8 cellular contexts compared by ENCODE assay signal in genomic region chr7:74874748-74875512, GRCh38. TPM values are rescaled to one million over a fixed set of nuclear protein-coding genes. Genes with fewer than 3 reads are reported as not detected.
A peak's percentile ranks its signal among the peaks of the same experiment; 100 is the strongest.
DNase-seq lines count a peak whose midpoint lies in the region; ATAC-seq and TF ChIP-seq lines count a peak whose summit lies in the region.
"Not testable (repeated sequence)": the region's sequence is repeated elsewhere in the genome, so short reads cannot be mapped to it uniquely, and the experiment has no call there.

No MANE protein-coding gene starts in this region.

- peak; percentile 56 for ATAC-seq in esophagus mucosa
- peak; percentile 94 for ATAC-seq in right cardiac atrium
- ATAC-seq in aorta (ENCODE audit: low FRiP score): peak; percentile 71

- H3K79me1 ChIP-seq in mesenchymal stem cell (replicated peaks; ENCODE audit: low read length, poor library complexity, severe bottlenecking): not testable (repeated sequence)

- POLR2A ChIA-PET in RWPE1 (lab: Yijun Ruan, JAX; ENCODE audit: low non-redundant PET): not testable (repeated sequence)

- not testable (repeated sequence) for TF ChIP-seq CTCF in GM06990 (IDR thresholded peaks at IDR 0.05; ENCODE audit: insufficient read depth, low read length, poor library complexity, severe bottlenecking); RWPE1 (conservative IDR thresholded peaks at IDR 0.05; ENCODE audit: low read depth)

- H4K8ac ChIP-seq in mesenchymal stem cell (ENCODE audit: low read length): peak overlapping the region; percentile 60

- DNase-seq in GM06990 (ENCODE audit: extremely low read depth, insufficient read length): peak; percentile 0
- DNase-seq in RWPE1 (ENCODE audit: low spot score); mesenchymal stem cell: not testable (repeated sequence)
- peak; percentile 44 for DNase-seq in astrocyte of the hippocampus (ENCODE audit: low read depth, low spot score)
- DNase-seq in right cardiac atrium: peak; percentile 70 to 87 (median 86)
- peak; percentile 27 for DNase-seq in putamen (ENCODE audit: low spot score)
- DNase-seq in aorta: peak; percentile 54 to 68

- H3K23ac ChIP-seq in mesenchymal stem cell (ENCODE audit: low read length in 2 of 2): not testable (repeated sequence)

- H3K36me3 ChIP-seq in GM06990 (ENCODE audit: control insufficient read depth, insufficient read depth, low read length); mesenchymal stem cell (ENCODE audit: control insufficient read depth in 1 of 2, insufficient read depth in 2 of 2, low read depth in 1 of 2, low read length in 2 of 2); aorta (ENCODE audit: control insufficient read depth in 1 of 2, insufficient read depth in 2 of 2, low read length in 1 of 2): not testable (repeated sequence)

- H4K91ac ChIP-seq in mesenchymal stem cell (ENCODE audit: low read length): not testable (repeated sequence)

- H3K4me2 ChIP-seq in mesenchymal stem cell (ENCODE audit: low read length, poor library complexity, severe bottlenecking): not testable (repeated sequence)

- intact Hi-C loops in right cardiac atrium (cut with DNase I); aorta (cut with DNase I): not testable (repeated sequence)

- not testable (repeated sequence) for H2AFZ ChIP-seq in mesenchymal stem cell (ENCODE audit: low read depth, low read length)

- not testable (repeated sequence) for H2BK120ac ChIP-seq in mesenchymal stem cell (ENCODE audit: low read depth, low read length)

- H3K14ac ChIP-seq in mesenchymal stem cell (ENCODE audit: low read length in 2 of 2): not testable (repeated sequence)

- not testable (repeated sequence) for H2BK5ac ChIP-seq in mesenchymal stem cell (ENCODE audit: low read depth, low read length, poor library complexity, severe bottlenecking)

- H3K18ac ChIP-seq in mesenchymal stem cell (ENCODE audit: low read depth in 1 of 2, low read length in 2 of 2): peak overlapping the region in 1 of 2 experiments; percentile 18

- not testable (repeated sequence) for H3K27me3 ChIP-seq in GM06990 (replicated peaks; ENCODE audit: control insufficient read depth, insufficient read depth, low read length); right cardiac atrium (ENCODE audit: control insufficient read depth, insufficient read depth); mesenchymal stem cell (ENCODE audit: control insufficient read depth in 1 of 2, insufficient read depth in 1 of 2, low read length in 2 of 2); aorta (ENCODE audit: control insufficient read depth in 1 of 2, insufficient read depth in 2 of 2, low read length in 1 of 2)

- not testable (repeated sequence) for H3K4ac ChIP-seq in mesenchymal stem cell (ENCODE audit: low read depth in 1 of 2, low read length in 2 of 2)

- H3K4me3 ChIP-seq in GM06990 (replicated peaks; ENCODE audit: low read depth, low read length); right cardiac atrium (ENCODE audit: low read length); mesenchymal stem cell (ENCODE audit: insufficient read depth in 1 of 2, low read depth in 1 of 2, low read length in 2 of 2); aorta (ENCODE audit: low read length in 2 of 2): not testable (repeated sequence)

- H2AK5ac ChIP-seq in mesenchymal stem cell (ENCODE audit: low read length, severe bottlenecking): not testable (repeated sequence)

- not testable (repeated sequence) for H2BK12ac ChIP-seq in mesenchymal stem cell (ENCODE audit: low read length in 2 of 2)

- H3K9me3 ChIP-seq in right cardiac atrium (ENCODE audit: control insufficient read depth, low read length); mesenchymal stem cell (ENCODE audit: control insufficient read depth, low read length); aorta (ENCODE audit: control insufficient read depth, low read length): not testable (repeated sequence)

- 29% methylated on average over 18 of the region's 20 CpGs for WGBS in right cardiac atrium
- WGBS in mesenchymal stem cell: 51% methylated on average over 4 of the region's 20 CpGs
- 12 to 15% methylated on average over 13 to 18 of the region's 20 CpGs for WGBS in aorta, 2 donors

- CTCF ChIA-PET in RWPE1 (lab: Yijun Ruan, JAX): not testable (repeated sequence)

- not testable (repeated sequence) for H2BK15ac ChIP-seq in mesenchymal stem cell (ENCODE audit: low read depth, poor library complexity, severe bottlenecking)

- H3K9ac ChIP-seq in mesenchymal stem cell (ENCODE audit: low read length): not testable (repeated sequence)

- not testable (repeated sequence) for H3K4me1 ChIP-seq in right cardiac atrium (ENCODE audit: control insufficient read depth, insufficient read depth, low read length); mesenchymal stem cell (ENCODE audit: control insufficient read depth, insufficient read depth, low read depth, low read length); aorta (ENCODE audit: control insufficient read depth in 1 of 2, insufficient read depth in 2 of 2, low read length in 2 of 2)

- H3K27ac ChIP-seq in RWPE1: peak overlapping the region; percentile 63
- peak overlapping the region; percentile 24 for H3K27ac ChIP-seq in right cardiac atrium (ENCODE audit: low read length)
- not testable (repeated sequence) for H3K27ac ChIP-seq in mesenchymal stem cell (ENCODE audit: low read length, poor library complexity, severe bottlenecking)
- peak overlapping the region in 1 of 2 donors; percentile 51 for H3K27ac ChIP-seq in aorta (ENCODE audit: low read depth in 1 of 2, low read length in 2 of 2)

RNA-seq across cellular contexts. Expression of gene GTF2IRD2, which starts 23.5 kb away (rescaled TPM):
- 10.2 TPM for total RNA-seq in esophagus mucosa
- 10 to 100 TPM; 11.1 to 19.5 (median 12.7) TPM for total RNA-seq in right cardiac atrium
- 16.9 TPM for polyA plus RNA-seq in right cardiac atrium
- polyA plus RNA-seq in mesenchymal stem cell (2013, experiment 1 of 2): 13.4 TPM
- polyA plus RNA-seq in mesenchymal stem cell (2013, experiment 2 of 2): 15.3 TPM
- total RNA-seq in aorta: 10 to 100 TPM; 25.6 to 40.6 TPM
- polyA plus RNA-seq in aorta: 10 to 100 TPM in 1 of 2 donors, 1 to 10 TPM in 1; 1.8 to 25.4 TPM
